ENCODE assay signal across 8 cellular contexts in the genomic region with DNA sequence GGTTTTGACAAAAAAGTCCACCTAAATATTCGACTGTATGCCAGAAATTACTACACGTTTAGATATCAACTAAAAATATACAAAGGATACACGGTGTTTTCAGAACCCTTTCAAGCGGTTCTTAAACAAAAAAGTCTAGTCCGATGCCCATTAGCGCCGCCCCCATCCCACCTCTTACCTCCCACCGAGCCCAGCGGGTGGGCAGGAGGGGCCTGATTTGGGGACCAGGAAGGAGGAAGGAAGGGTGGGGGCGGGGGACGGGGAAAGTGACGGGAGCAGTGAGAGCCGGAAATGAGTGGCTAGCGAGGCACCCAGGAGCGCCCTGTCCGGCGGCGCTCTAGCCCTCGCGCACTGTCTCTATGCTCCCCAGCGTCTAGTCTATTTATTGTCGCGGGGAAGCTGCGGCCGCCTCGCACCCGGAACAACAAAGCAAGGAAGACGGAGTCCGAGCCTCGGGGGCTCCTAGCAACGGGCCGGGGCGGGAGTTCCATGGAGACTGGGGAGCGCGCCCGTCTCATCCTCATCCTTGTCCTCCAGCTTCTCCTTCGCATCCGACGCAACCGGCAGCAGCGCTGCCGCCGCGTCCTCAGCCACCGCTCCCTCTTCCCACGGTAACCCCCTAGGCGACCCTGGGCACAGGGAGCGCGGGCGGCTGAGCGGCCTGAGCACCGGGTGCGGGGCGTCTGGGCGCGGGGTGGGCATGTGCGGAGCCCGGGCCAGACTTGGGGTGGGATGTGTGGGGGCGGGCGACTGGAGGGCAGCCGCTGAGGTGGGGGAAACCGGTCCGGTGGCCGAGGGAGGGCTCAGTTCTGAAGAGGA. TPM values are rescaled to one million over a fixed set of nuclear protein-coding genes. Genes with fewer than 3 reads are reported as not detected.
DNase-seq lines count a peak whose midpoint lies in the region; ATAC-seq, FAIRE-seq and TF ChIP-seq lines count a peak whose summit lies in the region.

A gene (plus strand): TSS at position 410 of the 819 bp plus-strand sequence. CDS start 26,902 bp downstream, outside the sequence.

- DNase-seq in Caco-2 (peak; percentile 88 to 91), HT1080 (ENCODE audit: low read depth) (peak; percentile 96), NOMO-1 (lab: John Stamatoyannopoulos, UW; ENCODE audit: unreplicated experiment in 2 of 2) (peak; percentile 91 to 95), H1 (ENCODE audit: low read depth in 1 of 2, low spot score in 2 of 2) (peak; percentile 86 to 93), mesenchymal stem cell (peak; percentile 96)
- DNase-seq in activated CD8-positive, alpha-beta memory T cell treated with anti-CD3 and anti-CD28 coated beads for 48 hours (ENCODE audit: low read depth in 2 of 3, low spot score in 2 of 3): peak; percentile 60 to 82 (median 80)
- DNase-seq in stimulated activated CD8-positive, alpha-beta memory T cell treated with anti-CD3 and anti-CD28 coated beads, Interleukin-12 subunit alpha, Interleukin-12 subunit beta, amount 100 ng/mL, for 24 hours (ENCODE audit: extremely low read depth): peak; percentile 89

- H3K14ac ChIP-seq in H1 (ENCODE audit: insufficient read length) (no peak within 1 kb of the TSS), mesenchymal stem cell (ENCODE audit: low read length in 2 of 2) (peak within 1 kb of the TSS in 1 of 2 experiments; percentile 90)

- peak within 1 kb of the TSS; percentile 74 for H3K4ac ChIP-seq in H1 (replicated peaks; ENCODE audit: insufficient read length, low read depth, low read length)
- H3K4ac ChIP-seq in mesenchymal stem cell (ENCODE audit: low read depth in 1 of 2, low read length in 2 of 2): peak within 1 kb of the TSS; percentile 80 to 83

- peaks cover 21 to 46% of the 10 kb centered on the region in 2 experiments for H3K79me2 ChIP-seq in H1 (ENCODE audit: control insufficient read depth in 1 of 2, insufficient read depth in 2 of 2, low read length in 2 of 2)

- H4K91ac ChIP-seq in H1 (replicated peaks; ENCODE audit: insufficient read length, low read length) (peak within 1 kb of the TSS; percentile 50), mesenchymal stem cell (ENCODE audit: low read length) (peak within 1 kb of the TSS; percentile 93)

- H2BK20ac ChIP-seq in H1 (ENCODE audit: low read length): no peak within 1 kb of the TSS

- H3K9me3 ChIP-seq in Caco-2 (no peaks in the 10 kb centered on the region), H1 (ENCODE audit: insufficient read depth in 2 of 2, low read depth in 1 of 2, low read length in 1 of 2) (no peaks in the 10 kb centered on the region), mesenchymal stem cell (ENCODE audit: control insufficient read depth, low read length) (no peaks in the 10 kb centered on the region)

- no peak within 1 kb of the TSS for H2AK5ac ChIP-seq in H1 (ENCODE audit: low read depth, low read length)
- H2AK5ac ChIP-seq in mesenchymal stem cell (ENCODE audit: low read length, severe bottlenecking): no peak within 1 kb of the TSS

- TF ChIP-seq CTCF in Caco-2 (IDR thresholded peaks at IDR 0.05; ENCODE audit: insufficient read depth in 1 of 2, low read depth in 1 of 2, low read length in 1 of 2, severe bottlenecking in 1 of 2, unreplicated experiment in 1 of 2): no peak
- no peak for TF ChIP-seq CTCF in H1 (IDR thresholded peaks at IDR 0.05; ENCODE audit: control extremely low read depth in 1 of 3, insufficient read depth in 1 of 3, low read depth in 1 of 3, low read length in 3 of 3)

- FAIRE-seq in H1 (lab: Jason Lieb, UNC): no peak

- H3K79me1 ChIP-seq in H1 (ENCODE audit: low read depth, low read length) (peaks cover 7% of the 10 kb centered on the region), mesenchymal stem cell (replicated peaks; ENCODE audit: low read length, poor library complexity, severe bottlenecking) (peaks cover 8% of the 10 kb centered on the region)

- peaks cover 7% of the 10 kb centered on the region for H3K4me1 Mint-ChIP-seq in Caco-2 (ENCODE audit: low read depth, unreplicated experiment)

- H2AFZ ChIP-seq in H1 (ENCODE audit: low read length) (peak within 1 kb of the TSS; percentile 97), mesenchymal stem cell (ENCODE audit: low read depth, low read length) (peak within 1 kb of the TSS; percentile 95)

- H4K20me1 ChIP-seq in H1 (replicated peaks in 1 of 2; ENCODE audit: control insufficient read depth in 1 of 2, insufficient read depth in 2 of 2, low read length in 2 of 2): peaks cover 3 to 10% of the 10 kb centered on the region in 2 experiments

- no peak for TF ChIP-seq RAD21 in H1 (IDR thresholded peaks at IDR 0.05 in 1 of 2, conservative IDR thresholded peaks at IDR 0.05 in 1 of 2; ENCODE audit: low read depth in 2 of 2, low read length in 2 of 2)

- no peak within 1 kb of the TSS for H3K23ac ChIP-seq in H1 (ENCODE audit: insufficient read length)
- peak within 1 kb of the TSS; percentile 79 to 81 for H3K23ac ChIP-seq in mesenchymal stem cell (ENCODE audit: low read length in 2 of 2)

- H3K36me3 ChIP-seq in Caco-2 (ENCODE audit: control insufficient read depth, insufficient read depth, low read length) (no peaks in the 10 kb centered on the region), H1 (ENCODE audit: control insufficient read depth in 2 of 4, insufficient read depth in 4 of 4, low read length in 3 of 4) (no peaks in the 10 kb centered on the region), mesenchymal stem cell (ENCODE audit: control insufficient read depth in 1 of 2, insufficient read depth in 2 of 2, low read depth in 1 of 2, low read length in 2 of 2) (no peaks in the 10 kb centered on the region)

- peaks cover 6% of the 10 kb centered on the region for H3K27me3 Mint-ChIP-seq in Caco-2 (ENCODE audit: insufficient read depth, unreplicated experiment)

- POLR2A ChIA-PET in Caco-2 (lab: Charles Lee) (no interaction called here), H1 (lab: Charles Lee; ENCODE audit: partially characterized antibody) (interaction anchor here (0.6 to 3.1 kb wide), 8 partner anchors 9 to 1139 kb away, joined by 3 to 18 read pairs (median 3); a partner anchor contains a TSS)

- peak within 1 kb of the TSS; percentile 52 for H3K56ac ChIP-seq in H1 (replicated peaks; ENCODE audit: insufficient read length, low read depth, low read length)

- peaks cover 5% of the 10 kb centered on the region; the same call in 1 of the 2 replicates for H3K4me1 ChIP-seq in Caco-2
- H3K4me1 ChIP-seq in H1 (replicated peaks in 1 of 4; ENCODE audit: control insufficient read depth in 3 of 4, insufficient read depth in 4 of 4, low read length in 3 of 4): peaks cover 0 to 10% (median 3%) of the 10 kb centered on the region in 4 experiments; a peak in 6 of 7 replicates
- H3K4me1 ChIP-seq in mesenchymal stem cell (ENCODE audit: control insufficient read depth, insufficient read depth, low read depth, low read length): peaks cover 1% of the 10 kb centered on the region

- H3K9ac ChIP-seq in H1 (replicated peaks in 1 of 4; ENCODE audit: extremely low read depth in 1 of 4, low read depth in 3 of 4, low read length in 3 of 4): peak within 1 kb of the TSS; percentile 62 to 86 (median 74)
- H3K9ac ChIP-seq in mesenchymal stem cell (ENCODE audit: low read length): peak within 1 kb of the TSS; percentile 92

- H2BK12ac ChIP-seq in H1 (ENCODE audit: low read depth, low read length) (peak within 1 kb of the TSS; percentile 10; the same call in 1 of the 2 replicates), mesenchymal stem cell (ENCODE audit: low read length in 2 of 2) (peak within 1 kb of the TSS in 1 of 2 experiments; percentile 29)

- H3K23me2 ChIP-seq in H1 (ENCODE audit: low read depth, low read length): peaks cover 8% of the 10 kb centered on the region

- H4K5ac ChIP-seq in H1 (ENCODE audit: insufficient read length, low read depth, low read length): peak within 1 kb of the TSS; percentile 56

- H3K4me3 Mint-ChIP-seq in Caco-2 (ENCODE audit: unreplicated experiment): peak within 1 kb of the TSS; percentile 96

- no peaks in the 10 kb centered on the region for H3K9me3 Mint-ChIP-seq in Caco-2 (ENCODE audit: unreplicated experiment)

- intact Hi-C loops in Caco-2 (cut with micrococcal nuclease; ENCODE audit: unreplicated experiment): loop anchor here (2.0 kb wide), 2 partner anchors 20 to 28 kb away; no protein-coding TSS in a partner anchor

- CTCF ChIA-PET in Caco-2 (lab: Charles Lee): interaction anchor here (0.7 to 1.7 kb wide), 3 partner anchors 31 to 144 kb away, joined by 4 to 5 read pairs (median 5); no protein-coding TSS in a partner anchor
- CTCF ChIA-PET in H1 (lab: Charles Lee; ENCODE audit: partially characterized antibody): interaction anchor here (0.6 to 5.6 kb wide), 11 partner anchors 8 to 144 kb away, joined by 3 to 29 read pairs (median 8); no protein-coding TSS in a partner anchor

- BruUV-seq in Caco-2 (replicated peaks; lab: Mats Ljungman, UMichigan): no TSS peak

- TF ChIP-seq EP300 in H1 (IDR thresholded peaks at IDR 0.05; ENCODE audit: borderline replicate concordance in 1 of 2, low read depth in 2 of 2, low read length in 2 of 2): peak in 1 of 2 experiments; percentile 52; a peak in 1 of 3 replicates

- H3K18ac ChIP-seq in H1 (ENCODE audit: extremely low read depth, low read length) (peak within 1 kb of the TSS; percentile 54; the same call in 1 of the 2 replicates), mesenchymal stem cell (ENCODE audit: low read depth in 1 of 2, low read length in 2 of 2) (peak within 1 kb of the TSS; percentile 93 to 96)

- H3K27me3 ChIP-seq in Caco-2 (replicated peaks; ENCODE audit: control insufficient read depth, insufficient read depth, low read length) (no peaks in the 10 kb centered on the region), H1 (replicated peaks in 1 of 4; ENCODE audit: control insufficient read depth in 3 of 4, extremely low read depth in 1 of 4, insufficient read depth in 3 of 4, low read length in 3 of 4) (no peaks in the 10 kb centered on the region; a peak in 1 of 7 replicates), mesenchymal stem cell (ENCODE audit: control insufficient read depth in 1 of 2, insufficient read depth in 1 of 2, low read length in 2 of 2) (no peaks in the 10 kb centered on the region)

- H2BK15ac ChIP-seq in H1 (ENCODE audit: low read length): no peak within 1 kb of the TSS; the same call in 1 of the 2 replicates
- peak within 1 kb of the TSS; percentile 83 for H2BK15ac ChIP-seq in mesenchymal stem cell (ENCODE audit: low read depth, poor library complexity, severe bottlenecking)

- WGBS in H1 (ENCODE audit: extremely low coverage in 1 of 2, insufficient coverage in 1 of 2, insufficient read length in 1 of 2, insufficient replicate concordance in 2 of 2, low coverage in 1 of 2, low lambda C conversion rate in 2 of 2, missing lambda C conversion rate in 1 of 2), 2 experiments: 4% methylated on average over 38 of the region's 64 CpGs; no CpG with 5 or more reads in 1 of the 2 experiments
- under 1% methylated on average over 41 of the region's 64 CpGs for WGBS in mesenchymal stem cell

- H2BK5ac ChIP-seq in H1 (ENCODE audit: low read depth, low read length) (no peak within 1 kb of the TSS; the same call in none of the 2 replicates), mesenchymal stem cell (ENCODE audit: low read depth, low read length, poor library complexity, severe bottlenecking) (peak within 1 kb of the TSS; percentile 79)

- no peaks in the 10 kb centered on the region for H3K36me3 Mint-ChIP-seq in Caco-2 (ENCODE audit: insufficient read depth, unreplicated experiment)

- ATAC-seq in GM21367 (IDR thresholded peaks at IDR 0.05; ENCODE audit: unreplicated experiment): peak; percentile 86

- H3K27ac ChIP-seq in H1 (ENCODE audit: low read depth, low read length): peak within 1 kb of the TSS; percentile 74; the same call in 1 of the 2 replicates
- H3K27ac ChIP-seq in mesenchymal stem cell (ENCODE audit: low read length, poor library complexity, severe bottlenecking): peak within 1 kb of the TSS; percentile 87

- H3K4me3 ChIP-seq in Caco-2 (ENCODE audit: low read depth, low read length) (peak within 1 kb of the TSS; percentile 76), H1 (ENCODE audit: extremely low read depth in 1 of 4, insufficient read depth in 2 of 4, low read depth in 3 of 4, low read length in 4 of 4) (peak within 1 kb of the TSS; percentile 81 to 92 (median 88)), mesenchymal stem cell (ENCODE audit: insufficient read depth in 1 of 2, low read depth in 1 of 2, low read length in 2 of 2) (peak within 1 kb of the TSS; percentile 93 to 100)

- H3K27ac Mint-ChIP-seq in Caco-2 (ENCODE audit: unreplicated experiment): peak within 1 kb of the TSS; percentile 86

- peak within 1 kb of the TSS; percentile 53 for H4K8ac ChIP-seq in H1 (ENCODE audit: extremely low read depth, insufficient read depth, low read length)
- H4K8ac ChIP-seq in mesenchymal stem cell (ENCODE audit: low read length): peak within 1 kb of the TSS; percentile 95

- H3K4me2 ChIP-seq in H1 (ENCODE audit: insufficient read depth in 1 of 2, low read depth in 2 of 2, low read length in 2 of 2) (peak within 1 kb of the TSS; percentile 72 to 91), mesenchymal stem cell (ENCODE audit: low read length, poor library complexity, severe bottlenecking) (peak within 1 kb of the TSS; percentile 89)

- TF ChIP-seq POLR2A in H1 (IDR thresholded peaks at IDR 0.05; ENCODE audit: control extremely low read depth in 1 of 2, low read depth in 2 of 2, low read length in 2 of 2): peak; percentile 57 to 93

- no peak within 1 kb of the TSS for H2BK120ac ChIP-seq in H1 (replicated peaks; ENCODE audit: low read depth, low read length)
- H2BK120ac ChIP-seq in mesenchymal stem cell (ENCODE audit: low read depth, low read length): peak within 1 kb of the TSS; percentile 29

RNA-seq across cellular contexts. Expression of the gene that starts here (rescaled TPM):
- 19.3 and 23.6 TPM in 2 replicates for total RNA-seq in Caco-2 (2022)
- 47.4 and 63.3 TPM in 2 replicates for total RNA-seq in HT1080 (2014; rRNA removed; shearing (Covaris generic))
- polyA plus RNA-seq in HT1080 (2015; cell fraction: cytosol; rRNA removed): 54.9 and 62.5 TPM in 2 replicates
- 28.9 and 41.4 TPM in 2 replicates for polyA plus RNA-seq in HT1080 (2015; cell fraction: nucleus; rRNA removed)
- total RNA-seq in H1 (2021; fragmentation: NEBNext Ultra II Directional; extraction: Animal tissue kit (Norgen Biotek cat#: 25700)): 66.3 and 67.0 TPM in 2 replicates
- 19.5 and 32.5 TPM in 2 replicates for polyA plus RNA-seq in H1 (2011; rRNA removed)
- polyA plus RNA-seq in H1 (2011; cell fraction: cytosol; rRNA removed): 44.7 TPM
- polyA plus RNA-seq in H1 (2011; cell fraction: nucleus; rRNA removed): 39.2 TPM
- 35.6 to 61.1 TPM (median 49.4 TPM) in 4 replicates for polyA plus RNA-seq in H1 (2012, experiment 1 of 2)
- polyA plus RNA-seq in H1 (2012, experiment 2 of 2): 21.8 TPM
- 69.9 TPM for polyA plus RNA-seq in H1 (2013, experiment 1 of 2)
- 75.1 TPM for polyA plus RNA-seq in H1 (2013, experiment 2 of 2)
- 16.6 and 28.6 TPM in 2 replicates for polyA minus RNA-seq in H1 (2011; rRNA and poly(A)+ RNA removed)
- 39.0 TPM for polyA minus RNA-seq in H1 (2011; cell fraction: cytosol; rRNA and poly(A)+ RNA removed)
- polyA minus RNA-seq in H1 (2011; cell fraction: nucleus; rRNA and poly(A)+ RNA removed): 19.7 TPM
- polyA plus RNA-seq in mesenchymal stem cell (2013, experiment 1 of 2): 38.8 TPM
- polyA plus RNA-seq in mesenchymal stem cell (2013, experiment 2 of 2): 40.4 TPM

Comparison
In these comparisons a context has a peak if more than half of its experiments do, and no peak if none do; other contexts are left out.
1. Peak in every context shown above with its lines: DNase-seq, ATAC-seq, H3K4me3 ChIP-seq and H3K27ac ChIP-seq.